In the genomic region with DNA sequence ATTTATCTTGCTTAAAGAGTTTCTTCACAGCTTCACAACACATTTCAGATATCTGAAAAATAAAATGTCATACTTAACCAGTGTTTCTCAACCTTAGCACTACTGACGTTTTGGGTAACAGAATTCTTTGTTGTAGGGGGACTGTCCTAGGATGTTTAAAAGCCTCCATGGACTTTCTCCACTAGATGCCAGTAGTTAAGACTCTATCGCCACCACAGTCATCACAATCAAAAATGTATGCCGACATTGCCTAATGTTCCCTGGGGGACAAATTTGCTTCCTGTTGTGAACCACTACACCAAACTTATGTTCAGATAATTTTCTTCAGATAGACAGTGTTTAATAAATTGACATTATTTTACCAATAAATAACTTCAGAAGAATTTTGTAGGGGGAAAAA, we compare ENCODE assay signal across 30 cellular contexts. TPM values are rescaled to one million over a fixed set of nuclear protein-coding genes. Genes with fewer than 3 reads are reported as not detected.
DNase-seq lines count a peak whose midpoint lies in the region; FAIRE-seq and TF ChIP-seq lines count a peak whose summit lies in the region.
"Had no signal": no experiment of that assay in that cellular context is flagged by ENCODE, and none has a peak within 500 bp of the region (broad histone marks: within the 10 kb centered on the region; RNA-seq: fewer than 3 reads in every experiment).

No MANE protein-coding gene starts in this region.

- peaks cover 10% of the 10 kb centered on the region for H3K79me2 ChIP-seq in OCI-LY3 (ENCODE audit: low read length)
- H3K79me2 ChIP-seq: hepatocyte had no signal

- no peak overlapping the region for H3K4me3 ChIP-seq in BLaER1 treated with 17β-estradiol and CSF1 and Interleukin-3, amounts not matched to agents 10 nM and 100 nM
- H3K4me3 ChIP-seq in OCI-LY3 (ENCODE audit: low read length) = no peak overlapping the region
- H3K4me3 ChIP-seq in epithelial cell of esophagus (ENCODE audit: low read length) = no peak overlapping the region
- H3K4me3 ChIP-seq: cardiac muscle cell, esophagus muscularis mucosa, hepatocyte, lung, pancreas, sigmoid colon, transverse colon had no signal

- H3K4me2 ChIP-seq in BLaER1 treated with 17β-estradiol and CSF1 and Interleukin-3, amounts not matched to agents 10 nM and 100 nM = peak overlapping the region in 6 of 11 experiments; percentile 2 to 44 (median 20); a peak in 5 of 22 replicates
- no peak overlapping the region for H3K4me2 ChIP-seq in OCI-LY3 (ENCODE audit: low read length)
- H3K4me2 ChIP-seq: hepatocyte had no signal

- peak overlapping the region in 8 of 11 experiments; percentile 0 to 59 (median 33); a peak in 7 of 22 replicates for H3K27ac ChIP-seq in BLaER1 treated with 17β-estradiol and CSF1 and Interleukin-3, amounts not matched to agents 10 nM and 100 nM
- H3K27ac ChIP-seq in OCI-LY3 (ENCODE audit: low read length) = peak overlapping the region; percentile 11; the same call in 1 of the 2 replicates
- H3K27ac ChIP-seq: cardiac muscle cell, esophagus muscularis mucosa, hepatocyte, pancreas, sigmoid colon, transverse colon had no signal

- no peaks in the 10 kb centered on the region for H3K27me3 Mint-ChIP-seq in activated CD4-positive, alpha-beta memory T cell treated with anti-CD3 and anti-CD28 coated beads, Interleukin-2, amount 10 ng/mL, durations not matched to agents 7 days and 5 days
- no peaks in the 10 kb centered on the region for H3K27me3 Mint-ChIP-seq in immature natural killer cell (ENCODE audit: low read depth in 3 of 3)
- H3K27me3 Mint-ChIP-seq: activated naive CD8-positive, alpha-beta T cell treated with anti-CD3 and anti-CD28 coated beads, Interleukin-2, amount 10 ng/mL, durations not matched to agents 7 days and 5 days had no signal

- peak; percentile 27 for FAIRE-seq in A204.1 (lab: Jason Lieb, UNC)
- FAIRE-seq: D721Med, GM12891, pancreas had no signal

- no peak overlapping the region for H3K27ac Mint-ChIP-seq in activated CD4-positive, alpha-beta memory T cell treated with anti-CD3 and anti-CD28 coated beads, Interleukin-2, amount 10 ng/mL, durations not matched to agents 7 days and 5 days
- H3K27ac Mint-ChIP-seq in immature natural killer cell = no peak overlapping the region
- H3K27ac Mint-ChIP-seq: activated CD8-positive, alpha-beta T cell treated with anti-CD3 and anti-CD28 coated beads, Interleukin-2, amount 10 ng/mL, durations not matched to agents 7 days and 5 days; activated naive CD8-positive, alpha-beta T cell treated with anti-CD3 and anti-CD28 coated beads, Interleukin-2, amount 10 ng/mL, durations not matched to agents 7 days and 5 days; activated T-helper 1 cell treated with anti-CD3 and anti-CD28 coated beads, Interleukin-12 subunit alpha, Interleukin-12 subunit beta, Interleukin-2, Interleukin-4 antibody, amounts not matched to agents 30 ng/mL and 10 ng/mL and 1 ng/mL, durations not matched to agents 14 hours and 24 hours and 36 hours had no signal

- no peak overlapping the region for H3K9ac ChIP-seq in BLaER1 treated with 17β-estradiol and CSF1 and Interleukin-3, amounts not matched to agents 10 nM and 100 nM
- H3K9ac ChIP-seq in OCI-LY3 (ENCODE audit: low read length) = no peak overlapping the region

- H2AFZ ChIP-seq in OCI-LY3 (ENCODE audit: low read depth, low read length) = no peak overlapping the region
- H2AFZ ChIP-seq: hepatocyte had no signal

- 0 out of 22 replicates have a peak, but pooled peaks cover 0 to 5% (median 0%) of the 10 kb centered on the region in 11 experiments for H4K20me1 ChIP-seq in BLaER1 treated with 17β-estradiol and CSF1 and Interleukin-3, amounts not matched to agents 10 nM and 100 nM
- H4K20me1 ChIP-seq in OCI-LY3 (ENCODE audit: insufficient read depth, low read length) = no peaks in the 10 kb centered on the region

- H3K4me1 Mint-ChIP-seq in activated CD4-positive, alpha-beta memory T cell treated with anti-CD3 and anti-CD28 coated beads, Interleukin-2, amount 10 ng/mL, durations not matched to agents 7 days and 5 days = peaks cover 7% of the 10 kb centered on the region
- H3K4me1 Mint-ChIP-seq in immature natural killer cell = no peaks in the 10 kb centered on the region

- CTCF ChIA-PET in activated CD4-positive, alpha-beta memory T cell treated with anti-CD3 and anti-CD28 coated beads, Interleukin-2, amount 10 ng/mL, durations not matched to agents 7 days and 5 days (lab: Charles Lee) = interaction anchor here (2.1 kb wide), 1 partner anchor 29 kb away, joined by 6 read pairs; no protein-coding TSS in a partner anchor

- peaks cover 0 to 7% (median 0%) of the 10 kb centered on the region in 11 experiments; a peak in 2 of 22 replicates for H3K9me3 ChIP-seq in BLaER1 treated with 17β-estradiol and CSF1 and Interleukin-3, amounts not matched to agents 10 nM and 100 nM (replicated peaks in 1 of 11)
- H3K9me3 ChIP-seq in OCI-LY3 (ENCODE audit: insufficient read depth, low read length) = no peaks in the 10 kb centered on the region
- H3K9me3 ChIP-seq: esophagus muscularis mucosa, pancreas, sigmoid colon, transverse colon had no signal

- DNase-seq in epithelial cell of esophagus (ENCODE audit: low read depth) = peak; percentile 5
- DNase-seq in NCI-H345 treated with DMSO at 0.1 percent for 48 hours (lab: John Stamatoyannopoulos, UW; ENCODE audit: unreplicated experiment) = no peak
- no peak for DNase-seq in activated CD4-positive, alpha-beta memory T cell treated with anti-CD3 and anti-CD28 coated beads, Interleukin-2, amount 10 ng/mL, durations not matched to agents 7 days and 5 days
- DNase-seq in NOMO-1 treated with DMSO at 0.1 percent for 48 hours (lab: John Stamatoyannopoulos, UW; ENCODE audit: unreplicated experiment) = no peak
- DNase-seq in immature natural killer cell = no peak
- DNase-seq: activated CD4-positive, CD25-positive, alpha-beta regulatory T cell; activated CD8-positive, alpha-beta T cell treated with anti-CD3 and anti-CD28 coated beads, Interleukin-2, amount 10 ng/mL, durations not matched to agents 7 days and 5 days; activated naive CD8-positive, alpha-beta T cell treated with anti-CD3 and anti-CD28 coated beads, Interleukin-2, amount 10 ng/mL, durations not matched to agents 7 days and 5 days; AML-193; GF-D8; islet precursor cell; MM.1S; NCI-H1930; NCI-H345; pancreas; SHP77 treated with DMSO at 0.1 percent for 48 hours; sigmoid colon; stimulated activated CD4-positive, alpha-beta T cell treated with anti-CD3 and anti-CD28 coated beads, Interleukin-1b, Interleukin-23, amount 100 ng/mL, for 48 hours; stimulated activated naive CD8-positive, alpha-beta T cell treated with anti-CD3 and anti-CD28 coated beads, Interleukin-15, Interleukin-2, amounts not matched to agents 100 U/mL and 50 U/mL, for 24 hours; transverse colon had no signal

- H3K36me3 ChIP-seq in BLaER1 treated with 17β-estradiol and CSF1 and Interleukin-3, amounts not matched to agents 10 nM and 100 nM = peaks cover 51 to 96% (median 86%) of the 10 kb centered on the region in 11 experiments
- peaks cover 31% of the 10 kb centered on the region for H3K36me3 ChIP-seq in OCI-LY3 (replicated peaks; ENCODE audit: low read depth, low read length)

- H3K27me3 ChIP-seq in BLaER1 treated with 17β-estradiol and CSF1 and Interleukin-3, amounts not matched to agents 10 nM and 100 nM = no peaks in the 10 kb centered on the region
- H3K27me3 ChIP-seq in OCI-LY3 (ENCODE audit: low read depth, low read length) = no peaks in the 10 kb centered on the region
- H3K27me3 ChIP-seq: cardiac muscle cell, esophagus muscularis mucosa, hepatocyte, pancreas, sigmoid colon, transverse colon had no signal

- H3K36me3 Mint-ChIP-seq in activated CD4-positive, alpha-beta memory T cell treated with anti-CD3 and anti-CD28 coated beads, Interleukin-2, amount 10 ng/mL, durations not matched to agents 7 days and 5 days (ENCODE audit: low read depth) = peaks cover 38% of the 10 kb centered on the region
- H3K36me3 Mint-ChIP-seq in immature natural killer cell = peaks cover 20 to 43% (median 34%) of the 10 kb centered on the region in 3 donors

- POLR2A ChIA-PET in activated CD4-positive, alpha-beta memory T cell treated with anti-CD3 and anti-CD28 coated beads, Interleukin-2, amount 10 ng/mL, durations not matched to agents 7 days and 5 days (lab: Charles Lee) = no interaction called here

- H3K4me3 Mint-ChIP-seq in activated CD4-positive, alpha-beta memory T cell treated with anti-CD3 and anti-CD28 coated beads, Interleukin-2, amount 10 ng/mL, durations not matched to agents 7 days and 5 days = no peak overlapping the region
- no peak overlapping the region for H3K4me3 Mint-ChIP-seq in immature natural killer cell
- H3K4me3 Mint-ChIP-seq: activated CD8-positive, alpha-beta T cell treated with anti-CD3 and anti-CD28 coated beads, Interleukin-2, amount 10 ng/mL, durations not matched to agents 7 days and 5 days; activated naive CD8-positive, alpha-beta T cell treated with anti-CD3 and anti-CD28 coated beads, Interleukin-2, amount 10 ng/mL, durations not matched to agents 7 days and 5 days; activated T-helper 1 cell treated with anti-CD3 and anti-CD28 coated beads, Interleukin-12 subunit alpha, Interleukin-12 subunit beta, Interleukin-2, Interleukin-4 antibody, amounts not matched to agents 30 ng/mL and 10 ng/mL and 1 ng/mL, durations not matched to agents 14 hours and 24 hours and 36 hours had no signal

- H3K9me3 Mint-ChIP-seq in activated CD4-positive, alpha-beta memory T cell treated with anti-CD3 and anti-CD28 coated beads, Interleukin-2, amount 10 ng/mL, durations not matched to agents 7 days and 5 days = no peaks in the 10 kb centered on the region
- no peaks in the 10 kb centered on the region for H3K9me3 Mint-ChIP-seq in immature natural killer cell
- H3K9me3 Mint-ChIP-seq: activated naive CD8-positive, alpha-beta T cell treated with anti-CD3 and anti-CD28 coated beads, Interleukin-2, amount 10 ng/mL, durations not matched to agents 7 days and 5 days; activated T-helper 1 cell treated with anti-CD3 and anti-CD28 coated beads, Interleukin-12 subunit alpha, Interleukin-12 subunit beta, Interleukin-2, Interleukin-4 antibody, amounts not matched to agents 30 ng/mL and 10 ng/mL and 1 ng/mL, durations not matched to agents 14 hours and 24 hours and 36 hours had no signal

- TF ChIP-seq CTCF in OCI-LY3 (IDR thresholded peaks at IDR 0.05; ENCODE audit: low read depth, low read length) (peak; percentile 17; the same call in 1 of the 2 replicates), epithelial cell of esophagus (IDR thresholded peaks at IDR 0.05; ENCODE audit: insufficient read depth, low read depth, low read length, missing control alignments) (no peak)

- H3K4me1 ChIP-seq in BLaER1 treated with 17β-estradiol and CSF1 and Interleukin-3, amounts not matched to agents 10 nM and 100 nM = peaks cover 3 to 12% (median 10%) of the 10 kb centered on the region in 10 experiments; a peak in 14 of 20 replicates
- peaks cover 24% of the 10 kb centered on the region for H3K4me1 ChIP-seq in OCI-LY3 (ENCODE audit: low read length)
- H3K4me1 ChIP-seq: esophagus muscularis mucosa, pancreas, sigmoid colon, transverse colon had no signal

RNA-seq across cellular contexts. Expression of a gene that starts 13.4 kb away (rescaled TPM):
- total RNA-seq in activated CD4-positive, alpha-beta memory T cell treated with anti-CD3 and anti-CD28 coated beads, Interleukin-2, amount 10 ng/mL, durations not matched to agents 7 days and 5 days = 10 to 100 TPM; 18.6 TPM
- polyA plus RNA-seq in immature natural killer cell = 10 to 100 TPM in 1 of 3 donors, 1 to 10 TPM in 2; 6.7 to 10.1 (median 7.8) TPM

RNA-seq across cellular contexts. Expression of a gene that starts 53.0 kb away (rescaled TPM):
- under 1 TPM; 0.28 to 0.30 TPM for total RNA-seq in activated CD4-positive, alpha-beta memory T cell treated with anti-CD3 and anti-CD28 coated beads, Interleukin-2, amount 10 ng/mL, durations not matched to agents 7 days and 5 days
- polyA plus RNA-seq in immature natural killer cell = under 1 TPM in 2 of 3 donors, not detected in 1; 0.33 to 0.64 TPM
